Comparison of ENCODE assay signal across 20 cellular contexts in genomic region chr1:25104932-25105561, GRCh38.
"Had no signal": no experiment of that assay in that cellular context is flagged by ENCODE, and none has a peak within 500 bp of the region (broad histone marks: within the 10 kb centered on the region; RNA-seq: fewer than 3 reads in every experiment).

No MANE protein-coding gene starts in this region.

- H3K9me3 ChIP-seq: adrenal gland, prostate gland, testis had no signal

- ATAC-seq: gastroesophageal sphincter; right lobe of liver; stimulated activated memory B cell treated with anti-CD40 and anti-IgM and Interleukin-4, amounts not matched to agents 10 μg/mL and 1 μg/mL and 100 μg/mL, for 72 hours had no signal

- H3K4me3 Mint-ChIP-seq: stimulated activated memory B cell treated with anti-CD40 and anti-IgM and Interleukin-4, amounts not matched to agents 10 μg/mL and 1 μg/mL and 100 μg/mL, for 72 hours; type B pancreatic cell had no signal

- H3K4me1 ChIP-seq: adrenal gland, esophagus muscularis mucosa, gastroesophageal sphincter, prostate gland, right lobe of liver, testis had no signal

- DNase-seq: activated CD4-positive, alpha-beta T cell treated with anti-CD3 and anti-CD28 coated beads, Interleukin-2, amount 50 U/mL, for 1 hour; activated CD4-positive, CD25-positive, alpha-beta regulatory T cell treated with anti-CD3 and anti-CD28 coated beads, Interleukin-2, amount 50 U/mL, for 72 hours; activated CD8-positive, alpha-beta memory T cell treated with anti-CD3 and anti-CD28 coated beads, Interleukin-2, amount 50 U/mL, for 48 hours; activated effector memory CD4-positive, alpha-beta T cell treated with anti-CD3 and anti-CD28 coated beads, Interleukin-2, amount 50 U/mL, for 16 hours; activated T-cell treated with anti-CD3 and anti-CD28 coated beads, Interleukin-2, amount 50 U/mL, for 48 hours; adrenal gland; dermis blood vessel endothelial cell; effector memory CD4-positive, alpha-beta T cell; mesenchymal stem cell; right lobe of liver; stimulated activated CD4-positive, alpha-beta T cell treated with anti-CD3 and anti-CD28 coated beads, Interleukin-4, amount 100 ng/mL, for 4 hours; T-helper 1 cell; testis had no signal

- H3K27ac ChIP-seq: adrenal gland, esophagus muscularis mucosa, gastroesophageal sphincter, prostate gland, right lobe of liver, testis, VCaP had no signal

- H3K36me3 ChIP-seq: adrenal gland, esophagus muscularis mucosa, gastroesophageal sphincter, prostate gland, right lobe of liver had no signal

- H3K27me3 ChIP-seq: right lobe of liver, testis had no signal

- H3K36me3 Mint-ChIP-seq: type B pancreatic cell had no signal

- H3K27ac Mint-ChIP-seq: activated naive CD4-positive, alpha-beta T cell treated with anti-CD3 and anti-CD28 coated beads, Interleukin-2, amount 50 U/mL, for 72 hours; stimulated activated memory B cell treated with anti-CD40 and anti-IgM and Interleukin-4, amounts not matched to agents 10 μg/mL and 1 μg/mL and 100 μg/mL, for 72 hours; type B pancreatic cell had no signal

- H3K4me3 ChIP-seq: adrenal gland, esophagus muscularis mucosa, gastroesophageal sphincter, prostate gland, right lobe of liver, testis had no signal
